8 cellular contexts compared by ENCODE assay signal in the genomic region with DNA sequence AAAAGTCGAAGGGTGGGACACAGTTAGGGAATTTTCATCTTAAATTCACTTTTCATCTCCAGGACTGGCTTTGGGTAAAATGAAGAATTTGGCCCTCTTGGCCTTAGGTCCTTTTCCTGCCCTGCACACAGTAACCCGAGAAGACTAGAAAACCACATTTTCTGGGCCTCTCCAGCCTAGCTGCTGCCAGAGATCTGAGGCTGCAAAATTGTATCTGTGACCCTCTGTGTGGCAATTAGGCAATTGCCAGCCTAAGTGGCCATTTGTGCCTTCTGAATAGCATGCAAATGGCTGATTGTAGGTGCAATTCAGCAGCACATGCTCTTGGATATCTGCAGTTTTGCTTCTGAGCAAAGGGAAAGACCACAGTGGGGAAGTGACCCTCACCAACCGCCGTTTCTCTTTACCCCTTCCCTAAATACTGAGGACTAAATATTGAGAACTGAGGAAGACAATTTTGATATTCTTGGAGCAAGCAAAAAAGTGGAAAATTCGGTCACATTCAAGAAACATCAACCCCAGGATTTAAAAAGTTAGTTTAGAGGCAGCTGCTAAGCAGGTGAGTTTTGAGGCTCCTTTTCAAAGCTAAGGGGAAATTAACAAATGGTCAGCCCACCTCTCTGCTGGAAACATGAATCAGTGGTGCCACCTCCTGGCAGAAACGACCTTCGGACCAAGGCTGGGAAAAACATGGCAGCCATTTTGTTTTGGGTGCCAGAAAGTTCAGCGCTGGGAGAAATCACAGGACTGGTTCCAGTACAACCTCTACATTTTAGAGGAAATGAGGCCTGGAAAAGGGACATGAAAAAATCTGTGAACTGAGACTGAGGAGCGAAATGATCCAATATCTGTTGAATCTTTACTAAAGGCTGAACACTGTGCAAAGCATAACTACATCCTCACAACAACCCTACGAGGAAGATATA. TPM values are rescaled to one million over a fixed set of nuclear protein-coding genes. Genes with fewer than 3 reads are reported as not detected.
DNase-seq lines count a peak whose midpoint lies in the region; ATAC-seq, FAIRE-seq and TF ChIP-seq lines count a peak whose summit lies in the region.

No MANE protein-coding gene starts in this region.

- peak overlapping the region; percentile 55 for H3K9ac ChIP-seq in adipocyte (ENCODE audit: low read length)
- no peak overlapping the region for H3K9ac ChIP-seq in HepG2 (ENCODE audit: insufficient read depth, low read depth, low read length)

- H3K36me3 ChIP-seq in adipocyte (ENCODE audit: control insufficient read depth, insufficient read depth, low read length, severe bottlenecking) (no peaks in the 10 kb centered on the region), HepG2 (replicated peaks in 1 of 2; ENCODE audit: control insufficient read depth in 1 of 2, insufficient read depth in 2 of 2, low read length in 2 of 2) (no peaks in the 10 kb centered on the region)

- intact Hi-C loops in HepG2 (cut with micrococcal nuclease; ENCODE audit: unreplicated experiment) = loop anchor here (1.0 to 5.0 kb wide), 2 partner anchors 151 to 272 kb away; no protein-coding TSS in a partner anchor

- TF ChIP-seq EP300 in HepG2 (IDR thresholded peaks at IDR 0.05; ENCODE audit: low read depth in 2 of 2, low read length in 2 of 2) (no peak), HepG2 (CRISPR knock-in tag; IDR thresholded peaks at IDR 0.05; ENCODE audit: borderline replicate concordance) (no peak)

- FAIRE-seq in GM12891 (lab: Jason Lieb, UNC) (peak; percentile 71), HepG2 (lab: Jason Lieb, UNC) (peak; percentile 77)

- H3K4me1 ChIP-seq in adipocyte (ENCODE audit: control insufficient read depth, insufficient read depth, low read length) = peaks cover 15% of the 10 kb centered on the region
- H3K4me1 ChIP-seq in HepG2 (ENCODE audit: insufficient read depth, low read length) = no peaks in the 10 kb centered on the region

- DNase-seq in GM12891 (ENCODE audit: insufficient read length, low spot score) (peak; percentile 25), NAMALWA (ENCODE audit: low spot score) (peak; percentile 73), adipocyte (ENCODE audit: low read depth) (peak; percentile 76), HepG2 (ENCODE audit: low spot score) (peak; percentile 46), KG1 (lab: John Stamatoyannopoulos, UW) (no peak), cerebellar nuclear complex (lab: John Stamatoyannopoulos, UW) (no peak)

- in situ Hi-C loops in HepG2 (cut with HindIII; ENCODE audit: extremely low pct_ligation_motif_present, low pct_unique_long_range_greater_than_20kb) = loop anchor here (5.0 kb wide), 1 partner anchor 147 kb away; no protein-coding TSS in a partner anchor

- peak; percentile 54; the same call in 1 of the 2 replicates for TF ChIP-seq RAD21 in HepG2 (CRISPR knock-in tag; IDR thresholded peaks at IDR 0.05)

- WGBS in HepG2 (ENCODE audit: low lambda C conversion rate) = 23% methylated on average over 10 of the region's 10 CpGs

- peak overlapping the region; percentile 99 for H2AFZ ChIP-seq in HepG2 (ENCODE audit: low read length)

- no TSS peak for BruUV-seq in HepG2 (replicated peaks; lab: Mats Ljungman, UMichigan)

- H3K27ac ChIP-seq in C4-2B (no peak overlapping the region), HepG2 (ENCODE audit: extremely low read length, insufficient read depth, low read length) (no peak overlapping the region)

- peak overlapping the region; percentile 68 for H3K4me2 ChIP-seq in HepG2 (ENCODE audit: low read depth, low read length)

- ATAC-seq in HepG2 (peak; percentile 73), GM19455 (IDR thresholded peaks at IDR 0.05; ENCODE audit: unreplicated experiment) (no peak)

- H3K9me3 ChIP-seq in adipocyte (ENCODE audit: control insufficient read depth, low read length) (no peaks in the 10 kb centered on the region), HepG2 (ENCODE audit: low read length) (no peaks in the 10 kb centered on the region)

- H3K27me3 ChIP-seq in adipocyte (replicated peaks; ENCODE audit: control insufficient read depth, insufficient read depth, low read length) (peaks cover 15% of the 10 kb centered on the region), HepG2 (ENCODE audit: control insufficient read depth in 1 of 2, insufficient read depth in 2 of 2, low read length in 2 of 2) (0 out of 5 replicates have a peak, but pooled peaks cover 0 to 3% of the 10 kb centered on the region in 2 experiments)

- POLR2A ChIA-PET in HepG2 (lab: Yijun Ruan, JAX) = no interaction called here

- H4K20me1 ChIP-seq in HepG2 (ENCODE audit: insufficient read depth, low read length) = no peaks in the 10 kb centered on the region

- TF ChIP-seq POLR2A in GM12891 (IDR thresholded peaks at IDR 0.05; ENCODE audit: low read depth, low read length) = no peak
- no peak for TF ChIP-seq POLR2A in HepG2 (IDR thresholded peaks at IDR 0.05; ENCODE audit: insufficient read depth in 1 of 2, low read depth in 2 of 2, low read length in 2 of 2)

- H3K4me3 ChIP-seq in adipocyte (ENCODE audit: low read length) = peak overlapping the region; percentile 25
- H3K4me3 ChIP-seq in HepG2 (replicated peaks in 1 of 3; ENCODE audit: insufficient read depth in 1 of 3, low read depth in 2 of 3, low read length in 3 of 3) = peak overlapping the region in 2 of 3 experiments; percentile 11 to 35; a peak in 2 of 6 replicates

- CTCF ChIA-PET in HepG2 (lab: Yijun Ruan, JAX; ENCODE audit: low intra/inter-chr PET ratio, low total read pairs) = interaction anchor here (3.6 kb wide), 1 partner anchor 151 kb away, joined by 34 read pairs; no protein-coding TSS in a partner anchor

- TF ChIP-seq CTCF in C4-2B (conservative IDR thresholded peaks at IDR 0.05) = peak; percentile 60
- TF ChIP-seq CTCF in HepG2 (CRISPR knock-in tag; IDR thresholded peaks at IDR 0.05) = peak; percentile 86

- H3K79me2 ChIP-seq in HepG2 (ENCODE audit: insufficient read depth, low read length) = no peaks in the 10 kb centered on the region

TF ChIP-seq in GM12891, 5 proteins besides CTCF, POLR2A, EP300 and RAD21:
- TF ChIP-seq POU2F2 (IDR thresholded peaks at IDR 0.05; ENCODE audit: low read depth, low read length) = no peak

TF ChIP-seq in HepG2, 621 proteins besides CTCF, POLR2A, EP300 and RAD21 (continues in another document):
- peak; percentile 11; the same call in 1 of the 2 replicates for TF ChIP-seq SAP130 (CRISPR knock-in tag; IDR thresholded peaks at IDR 0.05; ENCODE audit: low read depth)
- TF ChIP-seq KAT8 (CRISPR knock-in tag; IDR thresholded peaks at IDR 0.05) = peak; percentile 82
- no peak for TF ChIP-seq ISL2 (CRISPR knock-in tag; IDR thresholded peaks at IDR 0.05)

RNA-seq across cellular contexts. Expression of a gene that starts 56.6 kb away (rescaled TPM):
- 0.01 TPM for polyA plus RNA-seq in GM12891 (2012; ENCODE audit: low read depth, missing spikeins)
- total RNA-seq in HepG2 (2016; rRNA removed; fragmentation: Illumina TruSeq; extraction: Trizol) = 17.1 and 22.3 TPM in 2 replicates
- total RNA-seq in HepG2 (2016; cell fraction: cytosol; rRNA removed; fragmentation: Illumina TruSeq; extraction: Trizol; ENCODE audit: low read depth) = 2.3 and 2.9 TPM in 2 replicates
- 17.1 and 19.9 TPM in 2 replicates for total RNA-seq in HepG2 (2016; cell fraction: insoluble cytoplasmic fraction; rRNA removed; fragmentation: Illumina TruSeq; extraction: Trizol)
- 6.8 and 7.4 TPM in 2 replicates for total RNA-seq in HepG2 (2016; cell fraction: membrane; rRNA removed; fragmentation: Illumina TruSeq; extraction: Trizol)
- 37.3 and 41.9 TPM in 2 replicates for total RNA-seq in HepG2 (2016; cell fraction: nucleus; rRNA removed; fragmentation: Illumina TruSeq; extraction: Trizol)
- 9.7 and 13.2 TPM in 2 replicates for polyA plus RNA-seq in HepG2 (2011; rRNA removed)
- polyA plus RNA-seq in HepG2 (2011; cell fraction: cytosol; rRNA removed) = 6.9 and 9.7 TPM in 2 replicates
- 7.0 and 7.1 TPM in 2 replicates for polyA plus RNA-seq in HepG2 (2011; cell fraction: nucleus; rRNA removed)
- polyA plus RNA-seq in HepG2 (2012) = 11.5 and 14.3 TPM in 2 replicates
- 1.2 and 1.6 TPM in 2 replicates for polyA plus RNA-seq in HepG2 (2016; cell fraction: cytosol; fragmentation: Illumina TruSeq; extraction: Trizol; ENCODE audit: low read depth)
- polyA plus RNA-seq in HepG2 (2016; cell fraction: insoluble cytoplasmic fraction; fragmentation: Illumina TruSeq; extraction: Trizol; ENCODE audit: low read depth) = 7.2 TPM in 2 replicates
- 1.9 TPM in 2 replicates for polyA plus RNA-seq in HepG2 (2016; cell fraction: membrane; fragmentation: Illumina TruSeq; extraction: Trizol; ENCODE audit: low read depth)
- polyA plus RNA-seq in HepG2 (2016; cell fraction: nucleus; fragmentation: Illumina TruSeq; extraction: Trizol; ENCODE audit: insufficient read depth, low read depth) = 13.3 and 15.6 TPM in 2 replicates
- 13.5 and 48.7 TPM in 2 replicates for polyA minus RNA-seq in HepG2 (2011; rRNA and poly(A)+ RNA removed; ENCODE audit: low replicate concordance)
- polyA minus RNA-seq in HepG2 (2011; cell fraction: cytosol; rRNA and poly(A)+ RNA removed) = 36.5 and 37.5 TPM in 2 replicates
- polyA minus RNA-seq in HepG2 (2011; cell fraction: nucleus; rRNA and poly(A)+ RNA removed) = 48.2 and 59.2 TPM in 2 replicates

Comparison
In these comparisons a context has a peak if more than half of its experiments do, and no peak if none do; other contexts are left out.
1. DNase-seq: peak in GM12891 (single experiment), NAMALWA (single experiment), adipocyte (single experiment) and HepG2 (single experiment); none in KG1 (single experiment) and cerebellar nuclear complex (0 of 2).